Comparison of ENCODE assay signal across 9 cellular contexts in genomic region chrX:69616520-69617203, GRCh38. TPM values are rescaled to one million over a fixed set of nuclear protein-coding genes. Genes with fewer than 3 reads are reported as not detected.
A peak's percentile ranks its signal among the peaks of the same experiment; 100 is the strongest.
DNase-seq lines count a peak whose midpoint lies in the region; ATAC-seq and TF ChIP-seq lines count a peak whose summit lies in the region.
"Had no signal": no experiment of that assay in that cellular context is flagged by ENCODE, and none has a peak within 500 bp of the region (broad histone marks: within the 10 kb centered on the region; RNA-seq: fewer than 3 reads in every experiment).

No MANE protein-coding gene starts in this region.

- ATAC-seq in foreskin keratinocyte (peak; percentile 14), HG02610 (IDR thresholded peaks at IDR 0.05; ENCODE audit: unreplicated experiment) (no peak)

- H3K4me2 ChIP-seq in neuronal stem cell (ENCODE audit: insufficient read depth, low read length, poor library complexity, severe bottlenecking): peak overlapping the region; percentile 96

- no peak overlapping the region for H2AK5ac ChIP-seq in neuronal stem cell (ENCODE audit: low read depth, low read length)

- H3K4ac ChIP-seq in neuronal stem cell (ENCODE audit: low read length): no peak overlapping the region

- peak overlapping the region; percentile 48 to 87 for H3K4me3 ChIP-seq in neuronal stem cell (ENCODE audit: low read length in 2 of 2)
- H3K4me3 ChIP-seq: SJSA1 had no signal

- no peak overlapping the region for H2BK120ac ChIP-seq in neuronal stem cell (ENCODE audit: low read depth, low read length)

- H3K9ac ChIP-seq in neuronal stem cell (ENCODE audit: low read depth, low read length, poor library complexity): peak overlapping the region; percentile 70

- H2BK5ac ChIP-seq in neuronal stem cell (ENCODE audit: low read length): no peak overlapping the region

- no peak overlapping the region for H4K8ac ChIP-seq in neuronal stem cell (ENCODE audit: low read depth, low read length)

- H2BK15ac ChIP-seq in neuronal stem cell (ENCODE audit: low read length): no peak overlapping the region

- no peaks in the 10 kb centered on the region for H3K79me1 ChIP-seq in neuronal stem cell (ENCODE audit: low read depth, low read length)

- H3K27me3 ChIP-seq in foreskin keratinocyte: no peaks in the 10 kb centered on the region
- peaks cover 0 to 27% (median 6%) of the 10 kb centered on the region in 3 experiments for H3K27me3 ChIP-seq in neuronal stem cell (ENCODE audit: control insufficient read depth in 3 of 3, insufficient read depth in 3 of 3, low read depth in 1 of 3, low read length in 3 of 3)

- no peak overlapping the region for H3K14ac ChIP-seq in neuronal stem cell (ENCODE audit: low read length)

- peak overlapping the region; percentile 65 for H3K23ac ChIP-seq in neuronal stem cell (ENCODE audit: low read depth, low read length, poor library complexity)

- H3K27ac ChIP-seq in foreskin keratinocyte: no peak overlapping the region
- H3K27ac ChIP-seq in neuronal stem cell (replicated peaks; ENCODE audit: low read length): no peak overlapping the region
- H3K27ac ChIP-seq: SJSA1 had no signal

- no peak for TF ChIP-seq CTCF in foreskin keratinocyte (conservative IDR thresholded peaks at IDR 0.05)

- peak overlapping the region; percentile 96 for H2AFZ ChIP-seq in neuronal stem cell (ENCODE audit: low read length)

- H3K9me3 ChIP-seq in neuronal stem cell (replicated peaks in 1 of 2; ENCODE audit: control insufficient read depth in 2 of 2, insufficient read depth in 1 of 2, low read depth in 1 of 2, low read length in 2 of 2): no peaks in the 10 kb centered on the region
- H3K9me3 ChIP-seq: SJSA1 had no signal

- no peaks in the 10 kb centered on the region for H3K36me3 ChIP-seq in neuronal stem cell (replicated peaks in 1 of 2; ENCODE audit: control insufficient read depth in 2 of 2, insufficient read depth in 2 of 2, low read length in 2 of 2)
- H3K36me3 ChIP-seq: SJSA1 had no signal

- WGBS in neuronal stem cell (ENCODE audit: extremely low coverage in 2 of 2, insufficient read length in 2 of 2, insufficient replicate concordance in 1 of 2), 2 donors: no CpG with 5 or more reads among the region's 47 CpGs

- no peak overlapping the region for H2BK12ac ChIP-seq in neuronal stem cell (ENCODE audit: low read length)

- H3K18ac ChIP-seq in neuronal stem cell (ENCODE audit: low read length): peak overlapping the region; percentile 57

- H4K91ac ChIP-seq in neuronal stem cell (ENCODE audit: low read depth, low read length, poor library complexity): no peak overlapping the region

- peak; percentile 23 for DNase-seq in DMS79 treated with DMSO at 0.1 percent for 48 hours (lab: John Stamatoyannopoulos, UW)
- DNase-seq in DMS79 (lab: John Stamatoyannopoulos, UW): no peak
- DNase-seq in activated T-cell treated with anti-CD3 and anti-CD28 coated beads, Interleukin-2, amount 50 U/mL, for 1 hour: peak; percentile 19
- DNase-seq in foreskin keratinocyte: no peak
- DNase-seq in neuronal stem cell (ENCODE audit: low spot score): no peak
- no peak for DNase-seq in NCI-H2081 (lab: John Stamatoyannopoulos, UW)
- DNase-seq in dedifferentiated amniotic fluid mesenchymal stem cell (ENCODE audit: extremely low spot score): no peak

- H3K4me1 ChIP-seq in foreskin keratinocyte: no peaks in the 10 kb centered on the region
- peaks cover 0 to 1% of the 10 kb centered on the region in 2 donors for H3K4me1 ChIP-seq in neuronal stem cell (ENCODE audit: control insufficient read depth in 2 of 2, insufficient read depth in 1 of 2, low read depth in 1 of 2, low read length in 2 of 2)
- H3K4me1 ChIP-seq: SJSA1 had no signal

RNA-seq across cellular contexts. Expression of gene EDA, which starts 0.7 kb away (rescaled TPM):
- 1.1 and 1.4 TPM in 2 replicates for total RNA-seq in foreskin keratinocyte
- polyA plus RNA-seq in foreskin keratinocyte: 0.54 and 0.63 TPM in 2 replicates
- 3.7 TPM for polyA plus RNA-seq in neuronal stem cell (2013, experiment 1 of 2)
- 3.4 TPM for polyA plus RNA-seq in neuronal stem cell (2013, experiment 2 of 2)
- total RNA-seq: SJSA1 had no signal

Comparison
In these comparisons a context has a peak if more than half of its experiments do, and no peak if none do; other contexts are left out.
1. DNase-seq: peak in DMS79 treated with DMSO at 0.1 percent for 48 hours (single experiment) and activated T-cell treated with anti-CD3 and anti-CD28 coated beads, Interleukin-2, amount 50 U/mL, for 1 hour (single experiment); none in DMS79 (single experiment), foreskin keratinocyte (0 of 2), neuronal stem cell (single experiment), NCI-H2081 (0 of 2) and dedifferentiated amniotic fluid mesenchymal stem cell (single experiment).